9 cellular contexts compared by ENCODE assay signal in the genomic region with DNA sequence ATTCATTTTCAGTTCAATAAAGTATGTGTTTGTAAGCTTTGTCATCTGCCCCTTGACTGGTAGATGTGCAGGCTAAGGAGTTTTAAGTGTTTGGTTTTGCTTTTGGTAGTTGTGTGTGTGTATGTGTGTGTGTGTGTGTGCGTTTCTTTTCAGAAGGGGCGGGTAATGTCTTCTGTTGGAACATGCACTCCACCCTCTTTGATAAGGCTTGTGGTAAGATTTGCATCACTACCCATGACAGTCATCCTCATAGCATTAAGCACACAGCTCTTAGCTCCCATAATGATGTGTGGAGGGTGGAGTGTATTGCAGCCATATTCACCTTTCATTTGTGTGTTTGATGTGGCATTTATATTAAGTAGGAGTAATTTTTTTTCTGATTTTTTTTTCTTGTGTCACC.
DNase-seq lines count a peak whose midpoint lies in the region; ATAC-seq, FAIRE-seq and TF ChIP-seq lines count a peak whose summit lies in the region.
"Had no signal": no experiment of that assay in that cellular context is flagged by ENCODE, and none has a peak within 500 bp of the region (broad histone marks: within the 10 kb centered on the region; RNA-seq: fewer than 3 reads in every experiment).

No MANE protein-coding gene starts in this region.

- intact Hi-C loops in mucosa of descending colon (cut with DNase I, micrococcal nuclease): no loop called here

- peak; percentile 64 for ATAC-seq in GM18907 (IDR thresholded peaks at IDR 0.05; ENCODE audit: unreplicated experiment)
- peak; percentile 56 for ATAC-seq in HG02759 (IDR thresholded peaks at IDR 0.05; ENCODE audit: unreplicated experiment)
- ATAC-seq in mucosa of descending colon: peak; percentile 98
- ATAC-seq: SK-N-SH treated with all-trans-retinoic acid at 6 μM for 48 hours had no signal

- no peaks in the 10 kb centered on the region for H3K36me3 ChIP-seq in mucosa of descending colon (ENCODE audit: low read depth)

- FAIRE-seq in RCC 7860 (lab: Jason Lieb, UNC): peak; percentile 21

- no peak for TF ChIP-seq CTCF in mucosa of descending colon (IDR thresholded peaks at IDR 0.05)

- H3K4me1 ChIP-seq in mucosa of descending colon (ENCODE audit: low read depth): no peaks in the 10 kb centered on the region

- no peak overlapping the region for H3K4me3 ChIP-seq in mucosa of descending colon

- DNase-seq in RCC 7860 (ENCODE audit: low spot score): peak; percentile 47
- peak in 1 of 3 donors; percentile 67 for DNase-seq in mucosa of descending colon
- DNase-seq in NCI-H2171 treated with DMSO at 0.1 percent for 48 hours (lab: John Stamatoyannopoulos, UW): no peak
- no peak for DNase-seq in NCI-H510A (lab: John Stamatoyannopoulos, UW)
- no peak for DNase-seq in HK-2 (ENCODE audit: unreplicated experiment)
- DNase-seq: nephron progenitor cell had no signal

- H3K9me3 ChIP-seq in mucosa of descending colon: no peaks in the 10 kb centered on the region
